ENCODE assay signal across 20 cellular contexts in the genomic region with DNA sequence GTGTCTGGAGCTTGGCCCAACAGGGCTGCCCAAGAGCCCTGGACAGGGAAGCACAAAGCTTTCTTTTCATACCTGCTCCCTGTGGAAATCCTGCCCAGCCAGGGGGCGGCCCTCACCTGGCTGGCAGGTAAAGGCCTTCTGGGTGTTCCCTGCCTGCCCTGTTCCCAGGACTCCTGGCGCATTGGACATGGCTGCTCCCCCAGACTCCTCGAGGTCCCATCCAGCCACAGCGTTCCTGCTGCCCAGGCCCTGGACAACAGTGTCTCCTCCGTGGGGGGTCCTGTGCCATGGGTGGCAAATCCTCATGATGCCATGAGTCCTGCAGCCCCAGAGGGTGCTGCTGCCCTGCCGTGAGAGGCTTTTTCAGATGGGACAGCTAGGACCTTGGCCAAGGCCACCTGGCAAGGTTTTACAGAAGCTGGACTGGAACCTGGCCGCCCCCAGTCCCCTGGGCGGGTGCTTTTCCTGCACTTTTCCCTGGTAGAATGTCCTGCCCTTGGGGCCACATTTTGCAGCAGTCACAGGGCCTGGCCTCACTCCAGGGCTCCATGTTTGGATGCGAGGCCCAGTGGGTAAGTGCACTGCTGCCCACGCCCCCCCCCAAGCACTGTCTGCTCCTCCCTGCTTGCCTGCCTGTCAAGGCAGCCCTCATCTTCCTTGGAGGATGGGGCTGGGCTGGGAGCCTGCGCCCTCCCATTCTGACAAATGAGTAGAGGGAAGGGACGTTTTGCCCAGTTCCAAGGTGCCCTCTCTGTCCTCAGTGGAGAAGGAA.
DNase-seq lines count a peak whose midpoint lies in the region; ATAC-seq, FAIRE-seq and TF ChIP-seq lines count a peak whose summit lies in the region.
"Had no signal": no experiment of that assay in that cellular context is flagged by ENCODE, and none has a peak within 500 bp of the region (broad histone marks: within the 10 kb centered on the region; RNA-seq: fewer than 3 reads in every experiment).

No MANE protein-coding gene starts in this region.

- ATAC-seq in A549 (no peak; a peak in 3 of 6 replicates), HepG2 (no peak), GM18505 (IDR thresholded peaks at IDR 0.05; ENCODE audit: unreplicated experiment) (no peak)
- ATAC-seq: activated CD4-positive, CD25-positive, alpha-beta regulatory T cell treated with anti-CD3 and anti-CD28 coated beads, Interleukin-2, amount 50 U/mL, for 24 hours had no signal

- TF ChIP-seq POLR2A in A549 (IDR thresholded peaks at IDR 0.05; ENCODE audit: low read length) (no peak), HepG2 (IDR thresholded peaks at IDR 0.05; ENCODE audit: insufficient read depth in 1 of 2, low read depth in 2 of 2, low read length in 2 of 2) (no peak), sigmoid colon (IDR thresholded peaks at IDR 0.05) (no peak), GM18505 (IDR thresholded peaks at IDR 0.05; ENCODE audit: borderline replicate concordance, extremely low read depth, insufficient read depth, insufficient read length) (no peak)

- no peak overlapping the region for H3K4me3 ChIP-seq in A549
- H3K4me3 ChIP-seq in OCI-LY3 (ENCODE audit: low read length): peak overlapping the region; percentile 74
- no peak overlapping the region for H3K4me3 ChIP-seq in HepG2 (replicated peaks in 1 of 3; ENCODE audit: insufficient read depth in 1 of 3, low read depth in 2 of 3, low read length in 3 of 3)
- peak overlapping the region in 2 of 4 donors; percentile 10 to 15 for H3K4me3 ChIP-seq in sigmoid colon
- H3K4me3 ChIP-seq: ascending aorta, GM12878, HAP-1 had no signal

- H4K20me1 ChIP-seq in OCI-LY3 (ENCODE audit: insufficient read depth, low read length) (no peaks in the 10 kb centered on the region), HepG2 (ENCODE audit: insufficient read depth, low read length) (peaks cover 3% of the 10 kb centered on the region; the same call in 1 of the 2 replicates)

- H3K27ac ChIP-seq in A549: no peak overlapping the region
- no peak overlapping the region for H3K27ac ChIP-seq in OCI-LY3 (ENCODE audit: low read length)
- no peak overlapping the region for H3K27ac ChIP-seq in HepG2 (ENCODE audit: extremely low read length, insufficient read depth, low read length)
- peak overlapping the region in 3 of 4 donors; percentile 79 to 92 (median 89) for H3K27ac ChIP-seq in sigmoid colon
- H3K27ac ChIP-seq: ascending aorta had no signal

- peaks cover 13% of the 10 kb centered on the region for H3K4me1 ChIP-seq in A549
- peaks cover 13% of the 10 kb centered on the region for H3K4me1 ChIP-seq in OCI-LY3 (ENCODE audit: low read length)
- H3K4me1 ChIP-seq in HepG2 (ENCODE audit: insufficient read depth, low read length): peaks cover 31% of the 10 kb centered on the region
- peaks cover 0 to 59% (median 42%) of the 10 kb centered on the region in 4 donors for H3K4me1 ChIP-seq in sigmoid colon
- H3K4me1 ChIP-seq: ascending aorta, HAP-1 had no signal

- peaks cover 6% of the 10 kb centered on the region; the same call in 1 of the 2 replicates for H3K27me3 ChIP-seq in OCI-LY3 (ENCODE audit: low read depth, low read length)
- peaks cover 0 to 3% of the 10 kb centered on the region in 2 experiments; a peak in 1 of 5 replicates for H3K27me3 ChIP-seq in HepG2 (ENCODE audit: control insufficient read depth in 1 of 2, insufficient read depth in 2 of 2, low read length in 2 of 2)
- no peaks in the 10 kb centered on the region for H3K27me3 ChIP-seq in sigmoid colon
- H3K27me3 ChIP-seq: ascending aorta, Peyer's patch had no signal

- DNase-seq in A549 (ENCODE audit: low read depth in 1 of 2, low spot score in 1 of 2): no peak
- DNase-seq in HepG2 (ENCODE audit: low spot score): no peak
- DNase-seq in sigmoid colon: peak; percentile 87
- no peak for DNase-seq in DMS53 (lab: John Stamatoyannopoulos, UW)
- DNase-seq in NCI-H526 treated with DMSO at 0.1 percent for 48 hours (lab: John Stamatoyannopoulos, UW): no peak
- no peak for DNase-seq in HK-2 (ENCODE audit: unreplicated experiment)
- DNase-seq: activated CD4-positive, alpha-beta memory T cell treated with anti-CD3 and anti-CD28 coated beads, Interleukin-2, amount 10 ng/mL, durations not matched to agents 7 days and 5 days; NCI-H2081 treated with DMSO at 0.1 percent for 48 hours; NCI-H446; NK-92 treated with Interleukin-12 subunit alpha and Interleukin-12 subunit beta, amount 100 ng/mL, for 24 hours; stimulated activated naive CD4-positive, alpha-beta T cell treated with Interleukin-2 at 50 U/mL for 16 hours had no signal

- intact Hi-C loops in HepG2 (cut with micrococcal nuclease; ENCODE audit: unreplicated experiment) (no loop called here), sigmoid colon (cut with DNase I) (loop anchor here (5.0 to 10.0 kb wide), 4 partner anchors 60 to 542 kb away; a partner anchor contains a TSS)

- H3K4me2 ChIP-seq in A549 (peak overlapping the region; percentile 77), OCI-LY3 (ENCODE audit: low read length) (peak overlapping the region; percentile 86), HepG2 (ENCODE audit: low read depth, low read length) (peak overlapping the region; percentile 90; the same call in 1 of the 2 replicates)

- H3K36me3 ChIP-seq in OCI-LY3 (replicated peaks; ENCODE audit: low read depth, low read length): no peaks in the 10 kb centered on the region
- H3K36me3 ChIP-seq in HepG2 (replicated peaks in 1 of 2; ENCODE audit: control insufficient read depth in 1 of 2, insufficient read depth in 2 of 2, low read length in 2 of 2): no peaks in the 10 kb centered on the region
- no peaks in the 10 kb centered on the region for H3K36me3 ChIP-seq in sigmoid colon
- H3K36me3 ChIP-seq: ascending aorta, HAP-1, Peyer's patch had no signal

- no TSS peak for BruUV-seq in HepG2 (replicated peaks; lab: Mats Ljungman, UMichigan)

- H2AFZ ChIP-seq in OCI-LY3 (ENCODE audit: low read depth, low read length) (no peak overlapping the region), HepG2 (ENCODE audit: low read length) (no peak overlapping the region)

- 87% methylated on average over 7 of the region's 12 CpGs for WGBS in A549 (ENCODE audit: missing lambda C conversion rate)
- 90% methylated on average over 2 of the region's 12 CpGs for WGBS in HepG2 (ENCODE audit: low lambda C conversion rate)
- 68 to 86% methylated on average over 12 of the region's 12 CpGs for WGBS in sigmoid colon, 2 donors

- CTCF ChIA-PET in A549 (lab: Yijun Ruan, JAX) (interaction anchor here (0.6 to 3.0 kb wide), 4 partner anchors 8 to 946 kb away, joined by 3 to 16 read pairs (median 4); no protein-coding TSS in a partner anchor), HepG2 (lab: Yijun Ruan, JAX; ENCODE audit: low intra/inter-chr PET ratio, low total read pairs) (no interaction called here)

- TF ChIP-seq CTCF in A549 (IDR thresholded peaks at IDR 0.05): no peak
- TF ChIP-seq CTCF in OCI-LY3 (IDR thresholded peaks at IDR 0.05; ENCODE audit: low read depth, low read length): no peak
- TF ChIP-seq CTCF in HepG2 (CRISPR knock-in tag; IDR thresholded peaks at IDR 0.05): no peak
- TF ChIP-seq CTCF in sigmoid colon (IDR thresholded peaks at IDR 0.05): no peak

- FAIRE-seq in A549 (lab: Jason Lieb, UNC) (no peak), HepG2 (lab: Jason Lieb, UNC) (no peak)
- FAIRE-seq: A204.1, endothelial cell of umbilical vein, GM12878 had no signal

- TF ChIP-seq EP300 in A549 (IDR thresholded peaks at IDR 0.05): no peak
- no peak for TF ChIP-seq EP300 in HepG2 (IDR thresholded peaks at IDR 0.05; ENCODE audit: low read depth in 2 of 2, low read length in 2 of 2)
- no peak for TF ChIP-seq EP300 in HepG2 (CRISPR knock-in tag; IDR thresholded peaks at IDR 0.05; ENCODE audit: borderline replicate concordance)
- TF ChIP-seq EP300 in sigmoid colon (IDR thresholded peaks at IDR 0.05): no peak

- H3K79me2 ChIP-seq in OCI-LY3 (ENCODE audit: low read length): no peaks in the 10 kb centered on the region
- H3K79me2 ChIP-seq in HepG2 (ENCODE audit: insufficient read depth, low read length): no peaks in the 10 kb centered on the region

- POLR2A ChIA-PET in A549 (lab: Yijun Ruan, JAX) (no interaction called here), HepG2 (lab: Yijun Ruan, JAX) (interaction anchor here (0.8 to 1.5 kb wide), 3 partner anchors 43 to 103 kb away, joined by 3 to 6 read pairs (median 4); a partner anchor contains a TSS)

- no peaks in the 10 kb centered on the region for H3K9me3 ChIP-seq in A549
- no peaks in the 10 kb centered on the region for H3K9me3 ChIP-seq in OCI-LY3 (ENCODE audit: insufficient read depth, low read length)
- H3K9me3 ChIP-seq in HepG2 (ENCODE audit: low read length): no peaks in the 10 kb centered on the region
- H3K9me3 ChIP-seq in sigmoid colon: no peaks in the 10 kb centered on the region
- H3K9me3 ChIP-seq: ascending aorta, HAP-1, Peyer's patch had no signal

- TF ChIP-seq RAD21 in A549 (conservative IDR thresholded peaks at IDR 0.05 in 1 of 2, IDR thresholded peaks at IDR 0.05 in 1 of 2) (no peak), HepG2 (CRISPR knock-in tag; IDR thresholded peaks at IDR 0.05) (no peak)

- no peak overlapping the region for H3K9ac ChIP-seq in OCI-LY3 (ENCODE audit: low read length)
- no peak overlapping the region for H3K9ac ChIP-seq in HepG2 (ENCODE audit: insufficient read depth, low read depth, low read length)

- in situ Hi-C loops in HepG2 (cut with HindIII; ENCODE audit: extremely low pct_ligation_motif_present, low pct_unique_long_range_greater_than_20kb): no loop called here

TF ChIP-seq in A549, 52 proteins besides CTCF, POLR2A, EP300 and RAD21:
- TF ChIP-seq MAFK (IDR thresholded peaks at IDR 0.05; ENCODE audit: partially characterized antibody) (no peak), FOSB (CRISPR knock-in tag; IDR thresholded peaks at IDR 0.05) (no peak), CBX8 (IDR thresholded peaks at IDR 0.05) (no peak), EHF (CRISPR knock-in tag; IDR thresholded peaks at IDR 0.05) (no peak)

TF ChIP-seq in HepG2, 621 proteins besides CTCF, POLR2A, EP300 and RAD21:
- TF ChIP-seq MEIS1 (CRISPR knock-in tag; IDR thresholded peaks at IDR 0.05; ENCODE audit: borderline replicate concordance) (0 out of 2 replicates have a peak, but pooled peaks have one; percentile 36), ZNF776 (CRISPR knock-in tag; IDR thresholded peaks at IDR 0.05) (no peak)

Comparison
In these comparisons a context has a peak if more than half of its experiments do, and no peak if none do; other contexts are left out.
1. H3K27ac ChIP-seq: peak in sigmoid colon (3 of 4); none in A549 (0 of 2), OCI-LY3 (single experiment) and HepG2 (single experiment).
2. Peak in every context shown above with its lines, with median percentiles within 50 percentile points of each other: H3K4me2 ChIP-seq.